ENCODE assay signal across 8 cellular contexts in genomic region chr16:15643453-15644305, GRCh38. TPM values are rescaled to one million over a fixed set of nuclear protein-coding genes. Genes with fewer than 3 reads are reported as not detected.
DNase-seq lines count a peak whose midpoint lies in the region; ATAC-seq and TF ChIP-seq lines count a peak whose summit lies in the region.

No MANE protein-coding gene starts in this region.

- no CpG with 5 or more reads among the region's 22 CpGs for WGBS in mesendoderm (ENCODE audit: extremely low coverage, insufficient coverage, low lambda C conversion rate)

- H3K4me3 ChIP-seq in WI38 (ENCODE audit: low read depth, low read length) (peak overlapping the region; percentile 73), endocrine pancreas (ENCODE audit: control insufficient read depth, insufficient read depth, low read length) (peak overlapping the region; percentile 90), mesendoderm (ENCODE audit: low read length) (peak overlapping the region; percentile 88), upper lobe of right lung (peak overlapping the region; percentile 87)

- H3K27ac ChIP-seq in C4-2B (peak overlapping the region; percentile 90), mesendoderm (ENCODE audit: low read depth, low read length) (peak overlapping the region; percentile 73), upper lobe of right lung (peak overlapping the region; percentile 99)

- intact Hi-C loops in upper lobe of right lung (cut with DNase I) = no loop called here

- H2BK5ac ChIP-seq in mesendoderm (ENCODE audit: low read length) = peak overlapping the region; percentile 57

- H3K9me3 ChIP-seq in endocrine pancreas (ENCODE audit: control insufficient read depth, low read length) (no peaks in the 10 kb centered on the region), upper lobe of right lung (no peaks in the 10 kb centered on the region)

- H3K23ac ChIP-seq in mesendoderm (ENCODE audit: low read length) = no peak overlapping the region

- ATAC-seq in GM21737 (IDR thresholded peaks at IDR 0.05; ENCODE audit: unreplicated experiment) = peak; percentile 1
- peak; percentile 56 for ATAC-seq in upper lobe of right lung
- no peak for ATAC-seq in HG02973 (IDR thresholded peaks at IDR 0.05; ENCODE audit: unreplicated experiment)

- H3K4ac ChIP-seq in mesendoderm (ENCODE audit: low read depth, low read length) = peak overlapping the region; percentile 98

- H3K9ac ChIP-seq in endocrine pancreas (ENCODE audit: control insufficient read depth, insufficient read depth, low read length) = peak overlapping the region; percentile 90
- peak overlapping the region; percentile 96 for H3K9ac ChIP-seq in mesendoderm (ENCODE audit: low read length)

- H4K5ac ChIP-seq in mesendoderm (ENCODE audit: low read length) = peak overlapping the region; percentile 64

- H3K36me3 ChIP-seq in endocrine pancreas (ENCODE audit: control insufficient read depth, insufficient read depth, low read length) (no peaks in the 10 kb centered on the region), mesendoderm (ENCODE audit: control insufficient read depth, insufficient read depth, low read length) (peaks cover 2% of the 10 kb centered on the region), upper lobe of right lung (peaks cover 5% of the 10 kb centered on the region)

- peak overlapping the region; percentile 99 for H2BK120ac ChIP-seq in mesendoderm (ENCODE audit: low read depth, low read length)

- H2AK5ac ChIP-seq in mesendoderm (ENCODE audit: low read length) = no peak overlapping the region

- H3K79me1 ChIP-seq in mesendoderm (ENCODE audit: low read length) = peaks cover 8% of the 10 kb centered on the region

- H4K8ac ChIP-seq in mesendoderm (ENCODE audit: low read depth, low read length) = peak overlapping the region; percentile 41

- H3K79me2 ChIP-seq in mesendoderm (ENCODE audit: control insufficient read depth, insufficient read depth, low read length) = peaks cover 16% of the 10 kb centered on the region

- H2BK15ac ChIP-seq in mesendoderm (replicated peaks; ENCODE audit: low read depth) = peak overlapping the region; percentile 36

- H3K4me1 ChIP-seq in endocrine pancreas (ENCODE audit: control insufficient read depth, insufficient read depth, low read length) (peaks cover 14% of the 10 kb centered on the region), mesendoderm (ENCODE audit: control insufficient read depth, low read depth, low read length) (peaks cover 2% of the 10 kb centered on the region), upper lobe of right lung (peaks cover 20% of the 10 kb centered on the region)

- TF ChIP-seq CTCF in C4-2B (conservative IDR thresholded peaks at IDR 0.05) (peak; percentile 69), WI38 (IDR thresholded peaks at IDR 0.05; ENCODE audit: low read depth, low read length) (0 out of 2 replicates have a peak, but pooled peaks have one; percentile 12), upper lobe of right lung (IDR thresholded peaks at IDR 0.05) (peak; percentile 50)

- peak overlapping the region; percentile 84 for H3K4me2 ChIP-seq in mesendoderm (ENCODE audit: low read length)

- DNase-seq in NCI-H2171 treated with DMSO at 0.1 percent for 48 hours (lab: John Stamatoyannopoulos, UW) = peak; percentile 86
- peak; percentile 58 for DNase-seq in mesendoderm
- no peak for DNase-seq in upper lobe of right lung

- peak overlapping the region; percentile 99 for H3K18ac ChIP-seq in mesendoderm (ENCODE audit: low read length)

- H3K27me3 ChIP-seq in endocrine pancreas (ENCODE audit: control insufficient read depth, insufficient read depth, low read length) = no peaks in the 10 kb centered on the region
- H3K27me3 ChIP-seq in mesendoderm (ENCODE audit: insufficient read depth, low read length, poor library complexity) = no peaks in the 10 kb centered on the region
- H3K27me3 ChIP-seq in upper lobe of right lung = no peaks in the 10 kb centered on the region

- H3K56ac ChIP-seq in mesendoderm (ENCODE audit: low read length) = peak overlapping the region; percentile 92

RNA-seq across cellular contexts. Expression of gene MARF1, which starts 0.7 kb away (rescaled TPM):
- polyA plus RNA-seq in mesendoderm (2013, experiment 1 of 2) = 10.0 TPM
- polyA plus RNA-seq in mesendoderm (2013, experiment 2 of 2) = 10.3 TPM
- 97.1 TPM for total RNA-seq in upper lobe of right lung

RNA-seq across cellular contexts. Expression of gene NDE1, which starts 6.4 kb away (rescaled TPM):
- polyA plus RNA-seq in mesendoderm (2013, experiment 1 of 2) = 20.0 TPM
- 21.4 TPM for polyA plus RNA-seq in mesendoderm (2013, experiment 2 of 2)
- 28.9 TPM for total RNA-seq in upper lobe of right lung

Comparison
In these comparisons a context has a peak if more than half of its experiments do, and no peak if none do; other contexts are left out.
1. CTCF ChIP-seq: peak in every context shown above with its lines; median percentile 69 in C4-2B; 50 in upper lobe of right lung; 12 in WI38.